ENCODE assay signal across 22 cellular contexts in genomic region chr6:133115960-133116359, GRCh38.
"Had no signal": no experiment of that assay in that cellular context is flagged by ENCODE, and none has a peak within 500 bp of the region (broad histone marks: within the 10 kb centered on the region; RNA-seq: fewer than 3 reads in every experiment).

No MANE protein-coding gene starts in this region.

- ATAC-seq: effector memory CD8-positive, alpha-beta T cell; left lung; natural killer cell; pancreas; right lobe of liver; stimulated activated effector memory CD8-positive, alpha-beta T cell treated with anti-CD3 and anti-CD28 coated beads, Interleukin-12 subunit alpha, Interleukin-12 subunit beta, amount 100 ng/mL, for 72 hours had no signal

- H3K9me3 ChIP-seq: gastrocnemius medialis, neutrophil, pancreas, right lobe of liver, thyroid gland had no signal

- H3K4me2 ChIP-seq: smooth muscle cell had no signal

- H3K4me3 ChIP-seq: gastrocnemius medialis, left lung, pancreas, right lobe of liver, smooth muscle cell, stomach, thyroid gland had no signal

- H3K36me3 ChIP-seq: gastrocnemius medialis, left lung, neutrophil, pancreas, right lobe of liver, stomach, thyroid gland had no signal

- H3K4me3 Mint-ChIP-seq: effector memory CD8-positive, alpha-beta T cell; natural killer cell; neural crest cell; stimulated activated effector memory CD8-positive, alpha-beta T cell treated with anti-CD3 and anti-CD28 coated beads, Interleukin-12 subunit alpha, Interleukin-12 subunit beta, amount 100 ng/mL, for 72 hours; type B pancreatic cell had no signal

- H3K27me3 Mint-ChIP-seq: effector memory CD8-positive, alpha-beta T cell; type B pancreatic cell had no signal

- DNase-seq: cortex of kidney; effector memory CD8-positive, alpha-beta T cell; foreskin fibroblast; gastrocnemius medialis; head of caudate nucleus; left lung; mesenchymal stem cell; midbrain; natural killer cell; pancreas; right lobe of liver; stimulated activated CD4-positive, alpha-beta T cell treated with anti-CD3 and anti-CD28 coated beads, Interleukin-12 subunit alpha, Interleukin-12 subunit beta, amount 100 ng/mL, for 4 hours; stimulated activated CD4-positive, alpha-beta T cell treated with anti-CD3 and anti-CD28 coated beads, Interleukin-1b, Interleukin-23, amount 100 ng/mL, for 48 hours; stimulated activated CD4-positive, alpha-beta T cell treated with anti-CD3 and anti-CD28 coated beads, Interleukin-4, amount 100 ng/mL, for 1 hour; stimulated activated naive CD4-positive, alpha-beta T cell treated with Interleukin-2 at 50 U/mL for 16 hours; stomach; thyroid gland had no signal

- H3K36me3 Mint-ChIP-seq: natural killer cell; stimulated activated effector memory CD8-positive, alpha-beta T cell treated with anti-CD3 and anti-CD28 coated beads, Interleukin-12 subunit alpha, Interleukin-12 subunit beta, amount 100 ng/mL, for 72 hours; type B pancreatic cell had no signal

- H3K27ac Mint-ChIP-seq: effector memory CD8-positive, alpha-beta T cell; natural killer cell; stimulated activated effector memory CD8-positive, alpha-beta T cell treated with anti-CD3 and anti-CD28 coated beads, Interleukin-12 subunit alpha, Interleukin-12 subunit beta, amount 100 ng/mL, for 72 hours; type B pancreatic cell had no signal

- H3K27ac ChIP-seq: gastrocnemius medialis, left lung, neutrophil, pancreas, right lobe of liver, stomach, thyroid gland had no signal

- H3K27me3 ChIP-seq: gastrocnemius medialis, left lung, neutrophil, pancreas, right lobe of liver, stomach, thyroid gland had no signal

- H3K4me1 Mint-ChIP-seq: natural killer cell; stimulated activated effector memory CD8-positive, alpha-beta T cell treated with anti-CD3 and anti-CD28 coated beads, Interleukin-12 subunit alpha, Interleukin-12 subunit beta, amount 100 ng/mL, for 72 hours had no signal

- H3K4me1 ChIP-seq: left lung, pancreas, right lobe of liver, stomach, thyroid gland had no signal
